7 cellular contexts compared by ENCODE assay signal in genomic region chr5:177875013-177875906, GRCh38.
DNase-seq lines count a peak whose midpoint lies in the region; ATAC-seq lines count a peak whose summit lies in the region.
"Not testable (repeated sequence)": the region's sequence is repeated elsewhere in the genome, so short reads cannot be mapped to it uniquely, and the experiment has no call there.

No MANE protein-coding gene starts in this region.

- not testable (repeated sequence) for H3K27me3 Mint-ChIP-seq in activated naive CD8-positive, alpha-beta T cell treated with anti-CD3 and anti-CD28 coated beads, Interleukin-2, amount 10 ng/mL, durations not matched to agents 7 days and 5 days

- H3K36me3 ChIP-seq in neuron (ENCODE audit: insufficient read depth, low read length), result not testable (repeated sequence)

- POLR2A ChIA-PET in activated naive CD8-positive, alpha-beta T cell treated with anti-CD3 and anti-CD28 coated beads, Interleukin-2, amount 10 ng/mL, durations not matched to agents 7 days and 5 days (lab: Charles Lee), result not testable (repeated sequence)

- H3K9me3 ChIP-seq in neuron (ENCODE audit: low read length), result not testable (repeated sequence)

- peak overlapping the region; percentile 33 for H3K4me3 ChIP-seq in neuron (ENCODE audit: low read length)

- ATAC-seq in GM18502 (IDR thresholded peaks at IDR 0.05; ENCODE audit: poor library complexity, unreplicated experiment) (peak; percentile 78), GM21528 (IDR thresholded peaks at IDR 0.05; ENCODE audit: low FRiP score, unreplicated experiment) (peak; percentile 81), HG03097 (IDR thresholded peaks at IDR 0.05; ENCODE audit: low FRiP score, unreplicated experiment) (peak; percentile 55), Right ventricle myocardium superior (ENCODE audit: poor library complexity) (peak; percentile 98)
- ATAC-seq in activated naive CD8-positive, alpha-beta T cell treated with anti-CD3 and anti-CD28 coated beads, Interleukin-2, amount 10 ng/mL, durations not matched to agents 7 days and 5 days (ENCODE audit: low read depth), result peak; percentile 89

- H3K27me3 ChIP-seq in neuron (ENCODE audit: insufficient read depth, low read length), result not testable (repeated sequence)

- not testable (repeated sequence) for H3K4me1 Mint-ChIP-seq in activated naive CD8-positive, alpha-beta T cell treated with anti-CD3 and anti-CD28 coated beads, Interleukin-2, amount 10 ng/mL, durations not matched to agents 7 days and 5 days

- H2AFZ ChIP-seq in neuron (ENCODE audit: low read depth, low read length), result not testable (repeated sequence)

- intact Hi-C loops in Right ventricle myocardium superior (cut with DNase I), result not testable (repeated sequence)

- DNase-seq in NCI-H748 (lab: John Stamatoyannopoulos, UW; ENCODE audit: unreplicated experiment), result peak; percentile 18
- DNase-seq in activated naive CD8-positive, alpha-beta T cell treated with anti-CD3 and anti-CD28 coated beads, Interleukin-2, amount 10 ng/mL, durations not matched to agents 7 days and 5 days, result peak; percentile 53
- not testable (repeated sequence) for DNase-seq in Right ventricle myocardium superior

- peak overlapping the region; percentile 85 for H3K4me3 Mint-ChIP-seq in activated naive CD8-positive, alpha-beta T cell treated with anti-CD3 and anti-CD28 coated beads, Interleukin-2, amount 10 ng/mL, durations not matched to agents 7 days and 5 days

- H3K27ac Mint-ChIP-seq in activated naive CD8-positive, alpha-beta T cell treated with anti-CD3 and anti-CD28 coated beads, Interleukin-2, amount 10 ng/mL, durations not matched to agents 7 days and 5 days, result peak overlapping the region; percentile 77

- H3K36me3 Mint-ChIP-seq in activated naive CD8-positive, alpha-beta T cell treated with anti-CD3 and anti-CD28 coated beads, Interleukin-2, amount 10 ng/mL, durations not matched to agents 7 days and 5 days, result not testable (repeated sequence)

- H3K4me1 ChIP-seq in neuron (ENCODE audit: insufficient read depth, low read length), result not testable (repeated sequence)

- not testable (repeated sequence) for H3K9me3 Mint-ChIP-seq in activated naive CD8-positive, alpha-beta T cell treated with anti-CD3 and anti-CD28 coated beads, Interleukin-2, amount 10 ng/mL, durations not matched to agents 7 days and 5 days
